In the genomic region with DNA sequence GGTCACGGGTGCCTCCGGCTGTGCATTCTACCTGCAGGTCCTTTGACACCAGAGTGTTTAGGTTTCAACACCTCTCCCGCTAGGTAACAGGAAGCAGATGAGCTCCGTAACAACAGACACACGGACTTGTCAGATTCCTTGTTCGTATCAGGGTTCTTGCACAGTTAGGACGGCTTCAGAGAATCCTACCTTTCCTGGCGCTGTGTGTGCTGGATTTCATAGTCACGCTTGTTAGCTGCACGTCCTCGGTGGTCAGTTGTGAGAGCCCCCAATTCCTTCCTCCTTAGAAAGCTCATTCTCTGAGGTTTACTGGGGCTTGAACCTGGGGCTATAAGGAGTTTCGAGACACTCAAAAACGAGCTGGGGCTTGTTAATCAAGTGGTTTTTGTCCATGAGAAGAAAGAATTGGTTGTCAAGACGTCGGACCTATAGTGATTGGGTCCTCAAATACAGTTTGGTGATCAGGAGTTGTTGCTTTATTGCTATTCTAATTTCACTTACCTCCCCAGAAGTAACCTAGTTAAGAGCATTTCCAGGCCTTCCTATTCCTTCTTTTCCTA, we compare ENCODE assay signal across 1 cellular context.
TF ChIP-seq lines count a peak whose summit lies in the region.

No MANE protein-coding gene starts in this region.

TF ChIP-seq in WTC11, 78 proteins besides CTCF, POLR2A, EP300 and RAD21 (continued from another document):
- TF ChIP-seq MAX (CRISPR knock-in tag; IDR thresholded peaks at IDR 0.05) = 0 out of 2 replicates have a peak, but pooled peaks have one; percentile 3
- TF ChIP-seq, protein P1, sequence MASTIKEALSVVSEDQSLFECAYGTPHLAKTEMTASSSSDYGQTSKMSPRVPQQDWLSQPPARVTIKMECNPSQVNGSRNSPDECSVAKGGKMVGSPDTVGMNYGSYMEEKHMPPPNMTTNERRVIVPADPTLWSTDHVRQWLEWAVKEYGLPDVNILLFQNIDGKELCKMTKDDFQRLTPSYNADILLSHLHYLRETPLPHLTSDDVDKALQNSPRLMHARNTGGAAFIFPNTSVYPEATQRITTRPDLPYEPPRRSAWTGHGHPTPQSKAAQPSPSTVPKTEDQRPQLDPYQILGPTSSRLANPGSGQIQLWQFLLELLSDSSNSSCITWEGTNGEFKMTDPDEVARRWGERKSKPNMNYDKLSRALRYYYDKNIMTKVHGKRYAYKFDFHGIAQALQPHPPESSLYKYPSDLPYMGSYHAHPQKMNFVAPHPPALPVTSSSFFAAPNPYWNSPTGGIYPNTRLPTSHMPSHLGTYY (CRISPR knock-in tag; IDR thresholded peaks at IDR 0.05) = no peak
- no peak for TF ChIP-seq MYBL2 (CRISPR knock-in tag; IDR thresholded peaks at IDR 0.05)
- no peak for TF ChIP-seq PRRX2 (CRISPR knock-in tag; IDR thresholded peaks at IDR 0.05)
- 0 out of 2 replicates have a peak, but pooled peaks have one; percentile 6 for TF ChIP-seq GABPB1 (CRISPR knock-in tag; IDR thresholded peaks at IDR 0.05)
